In the genomic region with DNA sequence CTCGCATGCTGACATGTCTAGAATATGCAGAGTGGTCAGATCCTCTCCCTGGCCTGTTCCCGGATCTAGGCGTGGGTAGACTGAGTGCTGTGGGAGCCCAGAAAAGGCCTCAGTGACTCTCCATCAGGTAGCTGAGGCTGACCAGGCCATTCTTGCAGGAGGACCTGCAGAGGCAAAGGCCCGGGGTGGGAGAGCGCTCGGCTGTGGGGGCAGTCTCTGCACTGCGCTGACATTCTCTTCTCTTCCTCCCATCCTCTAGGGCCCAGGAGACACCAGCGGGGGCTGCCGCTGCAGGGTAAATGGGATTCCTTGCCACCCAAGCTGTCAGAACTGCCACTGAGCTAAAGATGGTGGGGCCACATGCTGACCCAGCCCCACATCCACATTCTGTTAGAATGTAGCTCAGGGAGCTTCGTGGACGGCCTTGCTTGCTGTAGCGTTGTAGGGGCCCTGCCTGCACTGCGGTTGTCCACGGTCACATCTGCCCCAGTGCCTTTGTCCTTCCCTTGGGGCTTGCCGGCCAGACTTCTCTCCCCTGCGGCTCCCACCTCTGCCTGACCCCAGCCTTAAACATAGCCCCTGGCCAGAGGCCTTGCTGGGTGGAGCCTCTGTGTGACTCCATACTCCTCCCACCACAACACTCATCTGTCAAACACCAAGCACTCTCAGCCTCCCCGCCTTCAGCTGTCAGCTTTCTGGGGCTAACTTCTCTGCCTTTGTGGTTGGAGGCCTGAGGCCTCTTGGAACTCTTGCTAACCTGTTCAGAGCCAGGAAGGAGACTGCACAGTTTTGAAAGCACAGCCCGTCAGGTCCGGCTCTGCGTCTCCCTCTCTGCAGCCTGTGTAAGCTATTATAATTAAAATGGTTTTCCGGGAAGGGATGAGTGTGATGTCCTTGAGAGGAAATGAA, we compare ENCODE assay signal across 1 cellular context.
TF ChIP-seq lines count a peak whose summit lies in the region.

No MANE protein-coding gene starts in this region.

TF ChIP-seq in HepG2, 621 proteins besides CTCF, POLR2A, EP300 and RAD21 (continued from another document and continues in another):
- TF ChIP-seq, protein P1, sequence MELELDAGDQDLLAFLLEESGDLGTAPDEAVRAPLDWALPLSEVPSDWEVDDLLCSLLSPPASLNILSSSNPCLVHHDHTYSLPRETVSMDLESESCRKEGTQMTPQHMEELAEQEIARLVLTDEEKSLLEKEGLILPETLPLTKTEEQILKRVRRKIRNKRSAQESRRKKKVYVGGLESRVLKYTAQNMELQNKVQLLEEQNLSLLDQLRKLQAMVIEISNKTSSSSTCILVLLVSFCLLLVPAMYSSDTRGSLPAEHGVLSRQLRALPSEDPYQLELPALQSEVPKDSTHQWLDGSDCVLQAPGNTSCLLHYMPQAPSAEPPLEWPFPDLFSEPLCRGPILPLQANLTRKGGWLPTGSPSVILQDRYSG (CRISPR knock-in tag; IDR thresholded peaks at IDR 0.05) = no peak
- TF ChIP-seq ZNF235 (CRISPR knock-in tag; IDR thresholded peaks at IDR 0.05; ENCODE audit: borderline replicate concordance) (no peak), IKZF1 (IDR thresholded peaks at IDR 0.05) (no peak), POLR2AphosphoS2 (IDR thresholded peaks at IDR 0.05; ENCODE audit: low read depth, low read length) (no peak), ZNF326 (CRISPR knock-in tag; IDR thresholded peaks at IDR 0.05; ENCODE audit: borderline replicate concordance) (0 out of 2 replicates have a peak, but pooled peaks have one; percentile 49), ZNF703 (CRISPR knock-in tag; IDR thresholded peaks at IDR 0.05; ENCODE audit: borderline replicate concordance) (no peak), XBP1 (CRISPR knock-in tag; IDR thresholded peaks at IDR 0.05) (no peak), DMAP1 (CRISPR knock-in tag; IDR thresholded peaks at IDR 0.05) (no peak), CCDC6 (CRISPR knock-in tag; IDR thresholded peaks at IDR 0.05) (peak; percentile 58; the same call in 1 of the 2 replicates), ZNF253 (CRISPR knock-in tag; IDR thresholded peaks at IDR 0.05; ENCODE audit: borderline replicate concordance) (no peak), SNRNP70 (IDR thresholded peaks at IDR 0.05; ENCODE audit: low read depth, low read length) (no peak), ZNF839 (CRISPR knock-in tag; IDR thresholded peaks at IDR 0.05; ENCODE audit: borderline replicate concordance) (no peak), SOX6 (IDR thresholded peaks at IDR 0.05) (no peak), SOX6 (CRISPR knock-in tag; IDR thresholded peaks at IDR 0.05) (0 out of 2 replicates have a peak, but pooled peaks have one; percentile 21), BRD4 (CRISPR knock-in tag; IDR thresholded peaks at IDR 0.05) (no peak), ZNF124 (CRISPR knock-in tag; IDR thresholded peaks at IDR 0.05) (no peak), ZNF674 (CRISPR knock-in tag; IDR thresholded peaks at IDR 0.05; ENCODE audit: low read depth) (0 out of 2 replicates have a peak, but pooled peaks have one; percentile 39), ZSCAN9 (CRISPR knock-in tag; IDR thresholded peaks at IDR 0.05; ENCODE audit: borderline replicate concordance) (no peak), ZNF644 (CRISPR knock-in tag; IDR thresholded peaks at IDR 0.05; ENCODE audit: low read depth) (no peak), MTA1 (CRISPR knock-in tag; IDR thresholded peaks at IDR 0.05; ENCODE audit: borderline replicate concordance) (0 out of 2 replicates have a peak, but pooled peaks have one; percentile 23), ZNF556 (CRISPR knock-in tag; IDR thresholded peaks at IDR 0.05; ENCODE audit: borderline replicate concordance) (no peak), TCF7L2 (IDR thresholded peaks at IDR 0.05; ENCODE audit: low read depth, low read length) (no peak), ZFY (CRISPR knock-in tag; IDR thresholded peaks at IDR 0.05) (no peak), ZNF570 (CRISPR knock-in tag; IDR thresholded peaks at IDR 0.05; ENCODE audit: borderline replicate concordance) (no peak), SP140L (CRISPR knock-in tag; IDR thresholded peaks at IDR 0.05; ENCODE audit: borderline replicate concordance) (no peak), ZNF530 (CRISPR knock-in tag; IDR thresholded peaks at IDR 0.05; ENCODE audit: low read depth) (no peak), AGO2 (optimal IDR thresholded peaks at IDR 0.05; ENCODE audit: low read depth, low read length) (peak; percentile 73), KDM4B (CRISPR knock-in tag; IDR thresholded peaks at IDR 0.05) (no peak), GATA4 (IDR thresholded peaks at IDR 0.05; ENCODE audit: borderline replicate concordance, low read depth) (no peak), ZNF776 (CRISPR knock-in tag; IDR thresholded peaks at IDR 0.05) (peak; percentile 69; the same call in 1 of the 2 replicates), GABPB1 (CRISPR knock-in tag; IDR thresholded peaks at IDR 0.05) (no peak), ZMYM3 (CRISPR knock-in tag; IDR thresholded peaks at IDR 0.05) (no peak), ZNF775 (CRISPR knock-in tag; IDR thresholded peaks at IDR 0.05; ENCODE audit: borderline replicate concordance) (no peak)
- TF ChIP-seq, protein P2, sequence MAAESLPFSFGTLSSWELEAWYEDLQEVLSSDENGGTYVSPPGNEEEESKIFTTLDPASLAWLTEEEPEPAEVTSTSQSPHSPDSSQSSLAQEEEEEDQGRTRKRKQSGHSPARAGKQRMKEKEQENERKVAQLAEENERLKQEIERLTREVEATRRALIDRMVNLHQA (CRISPR knock-in tag; IDR thresholded peaks at IDR 0.05) = no peak
- TF ChIP-seq, protein P3, sequence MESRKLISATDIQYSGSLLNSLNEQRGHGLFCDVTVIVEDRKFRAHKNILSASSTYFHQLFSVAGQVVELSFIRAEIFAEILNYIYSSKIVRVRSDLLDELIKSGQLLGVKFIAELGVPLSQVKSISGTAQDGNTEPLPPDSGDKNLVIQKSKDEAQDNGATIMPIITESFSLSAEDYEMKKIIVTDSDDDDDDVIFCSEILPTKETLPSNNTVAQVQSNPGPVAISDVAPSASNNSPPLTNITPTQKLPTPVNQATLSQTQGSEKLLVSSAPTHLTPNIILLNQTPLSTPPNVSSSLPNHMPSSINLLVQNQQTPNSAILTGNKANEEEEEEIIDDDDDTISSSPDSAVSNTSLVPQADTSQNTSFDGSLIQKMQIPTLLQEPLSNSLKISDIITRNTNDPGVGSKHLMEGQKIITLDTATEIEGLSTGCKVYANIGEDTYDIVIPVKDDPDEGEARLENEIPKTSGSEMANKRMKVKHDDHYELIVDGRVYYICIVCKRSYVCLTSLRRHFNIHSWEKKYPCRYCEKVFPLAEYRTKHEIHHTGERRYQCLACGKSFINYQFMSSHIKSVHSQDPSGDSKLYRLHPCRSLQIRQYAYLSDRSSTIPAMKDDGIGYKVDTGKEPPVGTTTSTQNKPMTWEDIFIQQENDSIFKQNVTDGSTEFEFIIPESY (CRISPR knock-in tag; IDR thresholded peaks at IDR 0.05) = 0 out of 2 replicates have a peak, but pooled peaks have one; percentile 14
- TF ChIP-seq, protein P4, sequence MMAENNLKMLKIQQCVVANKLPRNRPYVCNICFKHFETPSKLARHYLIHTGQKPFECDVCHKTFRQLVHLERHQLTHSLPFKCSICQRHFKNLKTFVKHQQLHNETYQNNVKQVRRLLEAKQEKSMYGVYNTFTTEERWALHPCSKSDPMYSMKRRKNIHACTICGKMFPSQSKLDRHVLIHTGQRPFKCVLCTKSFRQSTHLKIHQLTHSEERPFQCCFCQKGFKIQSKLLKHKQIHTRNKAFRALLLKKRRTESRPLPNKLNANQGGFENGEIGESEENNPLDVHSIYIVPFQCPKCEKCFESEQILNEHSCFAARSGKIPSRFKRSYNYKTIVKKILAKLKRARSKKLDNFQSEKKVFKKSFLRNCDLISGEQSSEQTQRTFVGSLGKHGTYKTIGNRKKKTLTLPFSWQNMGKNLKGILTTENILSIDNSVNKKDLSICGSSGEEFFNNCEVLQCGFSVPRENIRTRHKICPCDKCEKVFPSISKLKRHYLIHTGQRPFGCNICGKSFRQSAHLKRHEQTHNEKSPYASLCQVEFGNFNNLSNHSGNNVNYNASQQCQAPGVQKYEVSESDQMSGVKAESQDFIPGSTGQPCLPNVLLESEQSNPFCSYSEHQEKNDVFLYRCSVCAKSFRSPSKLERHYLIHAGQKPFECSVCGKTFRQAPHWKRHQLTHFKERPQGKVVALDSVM (CRISPR knock-in tag; IDR thresholded peaks at IDR 0.05) = no peak
- TF ChIP-seq, protein P5, sequence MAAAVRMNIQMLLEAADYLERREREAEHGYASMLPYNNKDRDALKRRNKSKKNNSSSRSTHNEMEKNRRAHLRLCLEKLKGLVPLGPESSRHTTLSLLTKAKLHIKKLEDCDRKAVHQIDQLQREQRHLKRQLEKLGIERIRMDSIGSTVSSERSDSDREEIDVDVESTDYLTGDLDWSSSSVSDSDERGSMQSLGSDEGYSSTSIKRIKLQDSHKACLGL (CRISPR knock-in tag; IDR thresholded peaks at IDR 0.05) = 0 out of 2 replicates have a peak, but pooled peaks have one; percentile 5
- TF ChIP-seq, protein P6, sequence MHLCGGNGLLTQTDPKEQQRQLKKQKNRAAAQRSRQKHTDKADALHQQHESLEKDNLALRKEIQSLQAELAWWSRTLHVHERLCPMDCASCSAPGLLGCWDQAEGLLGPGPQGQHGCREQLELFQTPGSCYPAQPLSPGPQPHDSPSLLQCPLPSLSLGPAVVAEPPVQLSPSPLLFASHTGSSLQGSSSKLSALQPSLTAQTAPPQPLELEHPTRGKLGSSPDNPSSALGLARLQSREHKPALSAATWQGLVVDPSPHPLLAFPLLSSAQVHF (CRISPR knock-in tag; IDR thresholded peaks at IDR 0.05) = no peak
- TF ChIP-seq, protein P7, sequence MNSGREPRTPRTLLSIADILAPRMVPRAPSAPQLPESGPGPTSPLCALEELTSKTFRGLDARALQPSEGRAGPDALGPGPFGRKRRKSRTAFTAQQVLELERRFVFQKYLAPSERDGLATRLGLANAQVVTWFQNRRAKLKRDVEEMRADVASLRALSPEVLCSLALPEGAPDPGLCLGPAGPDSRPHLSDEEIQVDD (CRISPR knock-in tag; IDR thresholded peaks at IDR 0.05; ENCODE audit: borderline replicate concordance) = no peak
- TF ChIP-seq, protein P8, sequence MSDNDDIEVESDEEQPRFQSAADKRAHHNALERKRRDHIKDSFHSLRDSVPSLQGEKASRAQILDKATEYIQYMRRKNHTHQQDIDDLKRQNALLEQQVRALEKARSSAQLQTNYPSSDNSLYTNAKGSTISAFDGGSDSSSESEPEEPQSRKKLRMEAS (IDR thresholded peaks at IDR 0.05) = peak; percentile 23; the same call in 1 of the 2 replicates
- TF ChIP-seq, protein P9, sequence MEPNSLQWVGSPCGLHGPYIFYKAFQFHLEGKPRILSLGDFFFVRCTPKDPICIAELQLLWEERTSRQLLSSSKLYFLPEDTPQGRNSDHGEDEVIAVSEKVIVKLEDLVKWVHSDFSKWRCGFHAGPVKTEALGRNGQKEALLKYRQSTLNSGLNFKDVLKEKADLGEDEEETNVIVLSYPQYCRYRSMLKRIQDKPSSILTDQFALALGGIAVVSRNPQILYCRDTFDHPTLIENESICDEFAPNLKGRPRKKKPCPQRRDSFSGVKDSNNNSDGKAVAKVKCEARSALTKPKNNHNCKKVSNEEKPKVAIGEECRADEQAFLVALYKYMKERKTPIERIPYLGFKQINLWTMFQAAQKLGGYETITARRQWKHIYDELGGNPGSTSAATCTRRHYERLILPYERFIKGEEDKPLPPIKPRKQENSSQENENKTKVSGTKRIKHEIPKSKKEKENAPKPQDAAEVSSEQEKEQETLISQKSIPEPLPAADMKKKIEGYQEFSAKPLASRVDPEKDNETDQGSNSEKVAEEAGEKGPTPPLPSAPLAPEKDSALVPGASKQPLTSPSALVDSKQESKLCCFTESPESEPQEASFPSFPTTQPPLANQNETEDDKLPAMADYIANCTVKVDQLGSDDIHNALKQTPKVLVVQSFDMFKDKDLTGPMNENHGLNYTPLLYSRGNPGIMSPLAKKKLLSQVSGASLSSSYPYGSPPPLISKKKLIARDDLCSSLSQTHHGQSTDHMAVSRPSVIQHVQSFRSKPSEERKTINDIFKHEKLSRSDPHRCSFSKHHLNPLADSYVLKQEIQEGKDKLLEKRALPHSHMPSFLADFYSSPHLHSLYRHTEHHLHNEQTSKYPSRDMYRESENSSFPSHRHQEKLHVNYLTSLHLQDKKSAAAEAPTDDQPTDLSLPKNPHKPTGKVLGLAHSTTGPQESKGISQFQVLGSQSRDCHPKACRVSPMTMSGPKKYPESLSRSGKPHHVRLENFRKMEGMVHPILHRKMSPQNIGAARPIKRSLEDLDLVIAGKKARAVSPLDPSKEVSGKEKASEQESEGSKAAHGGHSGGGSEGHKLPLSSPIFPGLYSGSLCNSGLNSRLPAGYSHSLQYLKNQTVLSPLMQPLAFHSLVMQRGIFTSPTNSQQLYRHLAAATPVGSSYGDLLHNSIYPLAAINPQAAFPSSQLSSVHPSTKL (CRISPR knock-in tag; IDR thresholded peaks at IDR 0.05) = no peak
- TF ChIP-seq, protein P10, sequence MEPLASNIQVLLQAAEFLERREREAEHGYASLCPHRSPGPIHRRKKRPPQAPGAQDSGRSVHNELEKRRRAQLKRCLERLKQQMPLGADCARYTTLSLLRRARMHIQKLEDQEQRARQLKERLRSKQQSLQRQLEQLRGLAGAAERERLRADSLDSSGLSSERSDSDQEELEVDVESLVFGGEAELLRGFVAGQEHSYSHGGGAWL (CRISPR knock-in tag; IDR thresholded peaks at IDR 0.05) = no peak
- TF ChIP-seq, protein P11, sequence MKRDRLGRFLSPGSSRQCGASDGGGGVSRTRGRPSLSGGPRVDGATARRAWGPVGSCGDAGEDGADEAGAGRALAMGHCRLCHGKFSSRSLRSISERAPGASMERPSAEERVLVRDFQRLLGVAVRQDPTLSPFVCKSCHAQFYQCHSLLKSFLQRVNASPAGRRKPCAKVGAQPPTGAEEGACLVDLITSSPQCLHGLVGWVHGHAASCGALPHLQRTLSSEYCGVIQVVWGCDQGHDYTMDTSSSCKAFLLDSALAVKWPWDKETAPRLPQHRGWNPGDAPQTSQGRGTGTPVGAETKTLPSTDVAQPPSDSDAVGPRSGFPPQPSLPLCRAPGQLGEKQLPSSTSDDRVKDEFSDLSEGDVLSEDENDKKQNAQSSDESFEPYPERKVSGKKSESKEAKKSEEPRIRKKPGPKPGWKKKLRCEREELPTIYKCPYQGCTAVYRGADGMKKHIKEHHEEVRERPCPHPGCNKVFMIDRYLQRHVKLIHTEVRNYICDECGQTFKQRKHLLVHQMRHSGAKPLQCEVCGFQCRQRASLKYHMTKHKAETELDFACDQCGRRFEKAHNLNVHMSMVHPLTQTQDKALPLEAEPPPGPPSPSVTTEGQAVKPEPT (CRISPR knock-in tag; IDR thresholded peaks at IDR 0.05; ENCODE audit: low read depth) = no peak
- TF ChIP-seq, protein P12, sequence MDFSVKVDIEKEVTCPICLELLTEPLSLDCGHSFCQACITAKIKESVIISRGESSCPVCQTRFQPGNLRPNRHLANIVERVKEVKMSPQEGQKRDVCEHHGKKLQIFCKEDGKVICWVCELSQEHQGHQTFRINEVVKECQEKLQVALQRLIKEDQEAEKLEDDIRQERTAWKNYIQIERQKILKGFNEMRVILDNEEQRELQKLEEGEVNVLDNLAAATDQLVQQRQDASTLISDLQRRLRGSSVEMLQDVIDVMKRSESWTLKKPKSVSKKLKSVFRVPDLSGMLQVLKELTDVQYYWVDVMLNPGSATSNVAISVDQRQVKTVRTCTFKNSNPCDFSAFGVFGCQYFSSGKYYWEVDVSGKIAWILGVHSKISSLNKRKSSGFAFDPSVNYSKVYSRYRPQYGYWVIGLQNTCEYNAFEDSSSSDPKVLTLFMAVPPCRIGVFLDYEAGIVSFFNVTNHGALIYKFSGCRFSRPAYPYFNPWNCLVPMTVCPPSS (IDR thresholded peaks at IDR 0.05) = no peak
